In genomic region chr5:54492196-54492595, GRCh38 we compare ENCODE assay signal across 20 cellular contexts. TPM values are rescaled to one million over a fixed set of nuclear protein-coding genes. Genes with fewer than 3 reads are reported as not detected.
DNase-seq lines count a peak whose midpoint lies in the region; ATAC-seq, FAIRE-seq and TF ChIP-seq lines count a peak whose summit lies in the region.
"Had no signal": no experiment of that assay in that cellular context is flagged by ENCODE, and none has a peak within 500 bp of the region (broad histone marks: within the 10 kb centered on the region; RNA-seq: fewer than 3 reads in every experiment).

No MANE protein-coding gene starts in this region.

- H3K4me3 ChIP-seq in AG10803 (ENCODE audit: low read length) (no peak overlapping the region), endothelial cell of umbilical vein (replicated peaks in 1 of 3; ENCODE audit: insufficient read depth in 1 of 3, low read depth in 1 of 3, low read length in 3 of 3) (no peak overlapping the region)
- H3K4me3 ChIP-seq: SJCRH30 had no signal

- no peak for TF ChIP-seq POLR2A in endothelial cell of umbilical vein (IDR thresholded peaks at IDR 0.05; ENCODE audit: low read depth, low read length)

- DNase-seq in AG10803 (ENCODE audit: low read depth) = peak; percentile 32
- DNase-seq in EH (ENCODE audit: low read depth) = peak; percentile 41
- peak; percentile 55 for DNase-seq in SK-MEL-5 (ENCODE audit: low read depth, low spot score)
- DNase-seq in endothelial cell of umbilical vein (ENCODE audit: low read depth, low spot score) = no peak
- DNase-seq: ACHN; Calu3; CD4-positive, CD25-positive, alpha-beta regulatory T cell; GOT3; KG1; NCI-H1105 treated with DMSO at 0.1 percent for 48 hours; NCI-H187; NCI-H526 treated with DMSO at 0.1 percent for 48 hours; NK-92 treated with Interleukin-12 subunit alpha and Interleukin-12 subunit beta, amount 100 ng/mL, for 24 hours; OCI-M1; SJCRH30 had no signal

- no peak overlapping the region for H3K9ac ChIP-seq in endothelial cell of umbilical vein (replicated peaks; ENCODE audit: extremely low read depth, insufficient read depth, low read length)

- peak; percentile 63 for FAIRE-seq in endothelial cell of umbilical vein (lab: Jason Lieb, UNC)

- CTCF ChIA-PET in endothelial cell of umbilical vein (lab: Charles Lee) = interaction anchor here (5.7 to 6.8 kb wide), 3 partner anchors 51 to 375 kb away, joined by 49 to 100 read pairs (median 65); no protein-coding TSS in a partner anchor

- intact Hi-C loops in endothelial cell of umbilical vein (cut with micrococcal nuclease) = no loop called here

- H3K9me3 ChIP-seq in endothelial cell of umbilical vein (replicated peaks; ENCODE audit: control insufficient read depth, insufficient read depth, low read length) = no peaks in the 10 kb centered on the region
- H3K9me3 ChIP-seq: SJCRH30 had no signal

- no peaks in the 10 kb centered on the region for H4K20me1 ChIP-seq in endothelial cell of umbilical vein (replicated peaks; ENCODE audit: control insufficient read depth, extremely low read depth, insufficient read depth, low read length)

- in situ Hi-C loops in SK-MEL-5 (cut with HindIII; ENCODE audit: low pct_unique_long_range_greater_than_20kb, low sequenced_read_pairs) = no loop called here

- ATAC-seq in GM21360 (IDR thresholded peaks at IDR 0.05; ENCODE audit: unreplicated experiment) = no peak
- ATAC-seq in HG03442 (IDR thresholded peaks at IDR 0.05; ENCODE audit: unreplicated experiment) = no peak
- no peak for ATAC-seq in HG03354 (IDR thresholded peaks at IDR 0.05; ENCODE audit: poor library complexity, severe bottlenecking, unreplicated experiment)
- no peak for ATAC-seq in HG02623 (IDR thresholded peaks at IDR 0.05; ENCODE audit: unreplicated experiment)

- H3K27ac ChIP-seq in endothelial cell of umbilical vein (ENCODE audit: insufficient read depth, low read depth, low read length) = no peak overlapping the region
- H3K27ac ChIP-seq: SJCRH30 had no signal

- no peak overlapping the region for H3K4me2 ChIP-seq in endothelial cell of umbilical vein (ENCODE audit: insufficient read depth, low read length)

- H3K79me2 ChIP-seq in endothelial cell of umbilical vein (ENCODE audit: control insufficient read depth, insufficient read depth, low read length) = no peaks in the 10 kb centered on the region

- H3K4me1 ChIP-seq in endothelial cell of umbilical vein (ENCODE audit: control insufficient read depth, extremely low read depth, insufficient read depth, low read length) = no peaks in the 10 kb centered on the region
- H3K4me1 ChIP-seq: SJCRH30 had no signal

- peaks cover 3 to 19% of the 10 kb centered on the region in 2 experiments for H3K27me3 ChIP-seq in endothelial cell of umbilical vein (ENCODE audit: control insufficient read depth in 2 of 2, insufficient read depth in 2 of 2, low read length in 2 of 2)
- H3K27me3 ChIP-seq: SJCRH30 had no signal

- dilution Hi-C loops in endothelial cell of umbilical vein (cut with MboI; ENCODE audit: extremely low pct_ligation_motif_present, low sequenced_read_pairs) = no loop called here

- no peaks in the 10 kb centered on the region for H3K36me3 ChIP-seq in endothelial cell of umbilical vein (ENCODE audit: control insufficient read depth in 2 of 2, extremely low read depth in 1 of 2, insufficient read depth in 2 of 2, low read length in 2 of 2)
- H3K36me3 ChIP-seq: SJCRH30 had no signal

- no TSS peak for BruUV-seq in endothelial cell of umbilical vein (replicated peaks; lab: Mats Ljungman, UMichigan)

- no peaks in the 10 kb centered on the region for H3K9me1 ChIP-seq in endothelial cell of umbilical vein (replicated peaks; ENCODE audit: control insufficient read depth, extremely low read depth, insufficient read depth, low read length)

- no peak for TF ChIP-seq CTCF in AG10803 (conservative IDR thresholded peaks at IDR 0.05; ENCODE audit: low read length)
- no peak for TF ChIP-seq CTCF in endothelial cell of umbilical vein (IDR thresholded peaks at IDR 0.05; ENCODE audit: extremely low read depth in 1 of 2, insufficient read depth in 1 of 2, low read depth in 1 of 2, low read length in 2 of 2)

- no peak overlapping the region for H2AFZ ChIP-seq in endothelial cell of umbilical vein (ENCODE audit: low read depth, low read length)

- POLR2A ChIA-PET in endothelial cell of umbilical vein (lab: Charles Lee) = no interaction called here

TF ChIP-seq in endothelial cell of umbilical vein, 7 proteins besides CTCF, POLR2A, EP300 and RAD21:
- TF ChIP-seq JUN (IDR thresholded peaks at IDR 0.05; ENCODE audit: borderline replicate concordance, insufficient read depth, insufficient read length, low read depth) (no peak), EZH2 (IDR thresholded peaks at IDR 0.05; ENCODE audit: borderline replicate concordance, low read depth, low read length, severe bottlenecking) (no peak), MYC (IDR thresholded peaks at IDR 0.05; ENCODE audit: low read depth, low read length) (no peak), GATA2 (IDR thresholded peaks at IDR 0.05; ENCODE audit: insufficient read depth, insufficient read length, low read depth, low read length) (no peak), POLR2AphosphoS5 (IDR thresholded peaks at IDR 0.05; ENCODE audit: insufficient read depth, low read depth, low read length) (no peak), FOS (IDR thresholded peaks at IDR 0.05; ENCODE audit: borderline replicate concordance, insufficient read depth, low read length) (no peak)
- TF ChIP-seq, protein P1, sequence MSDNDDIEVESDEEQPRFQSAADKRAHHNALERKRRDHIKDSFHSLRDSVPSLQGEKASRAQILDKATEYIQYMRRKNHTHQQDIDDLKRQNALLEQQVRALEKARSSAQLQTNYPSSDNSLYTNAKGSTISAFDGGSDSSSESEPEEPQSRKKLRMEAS (IDR thresholded peaks at IDR 0.05; ENCODE audit: insufficient read depth, insufficient read length) = no peak

RNA-seq across cellular contexts. Expression of gene SNX18, which starts 25.4 kb away (rescaled TPM):
- 43.1 and 44.7 TPM in 2 replicates for total RNA-seq in SK-MEL-5 (2014; rRNA removed; shearing (Covaris generic))
- 41.7 and 54.9 TPM in 2 replicates for polyA plus RNA-seq in SK-MEL-5 (2015; cell fraction: cytosol; rRNA removed)
- polyA plus RNA-seq in SK-MEL-5 (2015; cell fraction: nucleus; rRNA removed) = 15.0 and 16.9 TPM in 2 replicates
- total RNA-seq in endothelial cell of umbilical vein = 25.2 and 25.3 TPM in 2 replicates
- polyA plus RNA-seq in endothelial cell of umbilical vein = 11.8 and 15.9 TPM in 2 replicates
- polyA plus RNA-seq in endothelial cell of umbilical vein (2011; cell fraction: cytosol; rRNA removed) = 8.3 and 10.7 TPM in 2 replicates
- polyA plus RNA-seq in endothelial cell of umbilical vein (2011; cell fraction: nucleus; rRNA removed) = 9.5 and 9.7 TPM in 2 replicates
- polyA plus RNA-seq in endothelial cell of umbilical vein (2012) = 6.6 and 8.5 TPM in 2 replicates
- 25.5 and 35.6 TPM in 2 replicates for polyA minus RNA-seq in endothelial cell of umbilical vein
- 11.4 TPM for polyA minus RNA-seq in endothelial cell of umbilical vein (2011; cell fraction: cytosol; rRNA and poly(A)+ RNA removed)
- 35.6 and 40.1 TPM in 2 replicates for polyA minus RNA-seq in endothelial cell of umbilical vein (2011; cell fraction: nucleus; rRNA and poly(A)+ RNA removed)

RNA-seq across cellular contexts. Expression of gene HSPB3, which starts 36.7 kb away (rescaled TPM):
- total RNA-seq in SK-MEL-5 (2014; rRNA removed; shearing (Covaris generic)) = not detected in 2 replicates
- polyA plus RNA-seq in SK-MEL-5 (2015; cell fraction: cytosol; rRNA removed) = not detected in 2 replicates
- not detected in 2 replicates for polyA plus RNA-seq in SK-MEL-5 (2015; cell fraction: nucleus; rRNA removed)
- not detected in 2 replicates for total RNA-seq in endothelial cell of umbilical vein
- not detected in 2 replicates for polyA plus RNA-seq in endothelial cell of umbilical vein
- not detected in 2 replicates for polyA plus RNA-seq in endothelial cell of umbilical vein (2011; cell fraction: cytosol; rRNA removed)
- not detected in 2 replicates for polyA plus RNA-seq in endothelial cell of umbilical vein (2011; cell fraction: nucleus; rRNA removed)
- polyA plus RNA-seq in endothelial cell of umbilical vein (2012) = not detected in 2 replicates
- 0.66 TPM in 1 of 2 replicates, not detected in the other for polyA minus RNA-seq in endothelial cell of umbilical vein
- polyA minus RNA-seq in endothelial cell of umbilical vein (2011; cell fraction: cytosol; rRNA and poly(A)+ RNA removed) = not detected
- 0.63 TPM in 1 of 2 replicates, not detected in the other for polyA minus RNA-seq in endothelial cell of umbilical vein (2011; cell fraction: nucleus; rRNA and poly(A)+ RNA removed)
- total RNA-seq: Calu3; CD4-positive, CD25-positive, alpha-beta regulatory T cell; G401 had no signal
- polyA plus RNA-seq: CD4-positive, CD25-positive, alpha-beta regulatory T cell had no signal
